ENCODE assay signal across 23 cellular contexts in the genomic region with DNA sequence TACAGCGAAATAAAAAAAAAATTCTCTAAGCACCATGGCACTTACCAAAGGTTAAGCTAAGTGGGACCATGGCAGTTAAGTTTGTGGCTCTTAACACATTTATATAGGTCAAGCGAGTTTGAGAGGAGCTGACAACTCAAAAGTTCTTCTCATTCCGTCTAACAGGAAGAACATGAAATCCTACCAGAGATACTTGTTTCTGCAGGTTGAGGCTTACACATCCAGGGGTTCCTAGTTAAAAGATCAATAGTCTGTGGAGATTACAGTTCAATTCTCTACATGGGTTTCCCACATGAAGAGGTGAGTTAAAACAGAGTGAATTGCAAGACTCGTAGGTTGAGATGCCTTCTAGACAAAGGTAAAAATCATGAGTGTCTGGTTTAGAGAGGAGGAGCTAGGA.
A peak's percentile ranks its signal among the peaks of the same experiment; 100 is the strongest.
DNase-seq lines count a peak whose midpoint lies in the region; ATAC-seq and TF ChIP-seq lines count a peak whose summit lies in the region.
"Had no signal": no experiment of that assay in that cellular context is flagged by ENCODE, and none has a peak within 500 bp of the region (broad histone marks: within the 10 kb centered on the region; RNA-seq: fewer than 3 reads in every experiment).

No MANE protein-coding gene starts in this region.

- H3K9me3 Mint-ChIP-seq in activated naive CD4-positive, alpha-beta T cell treated with anti-CD3 and anti-CD28 coated beads, Interleukin-2, amount 10 ng/mL, durations not matched to agents 7 days and 5 days = no peaks in the 10 kb centered on the region
- H3K9me3 Mint-ChIP-seq in stimulated activated naive CD8-positive, alpha-beta T cell treated with anti-CD3 and anti-CD28 coated beads, Interleukin-15, amount 100 ng/mL, for 72 hours = no peaks in the 10 kb centered on the region
- H3K9me3 Mint-ChIP-seq: CD4-positive, alpha-beta T cell had no signal

- no peaks in the 10 kb centered on the region for H3K27me3 Mint-ChIP-seq in activated naive CD4-positive, alpha-beta T cell treated with anti-CD3 and anti-CD28 coated beads, Interleukin-2, amount 10 ng/mL, durations not matched to agents 7 days and 5 days
- H3K27me3 Mint-ChIP-seq in stimulated activated naive CD8-positive, alpha-beta T cell treated with anti-CD3 and anti-CD28 coated beads, Interleukin-15, amount 100 ng/mL, for 72 hours = peaks cover 37% of the 10 kb centered on the region

- no peaks in the 10 kb centered on the region for H3K36me3 ChIP-seq in ACC112 (ENCODE audit: insufficient read depth, low read length)
- H3K36me3 ChIP-seq in PC-9 (ENCODE audit: low read depth) = no peaks in the 10 kb centered on the region
- no peaks in the 10 kb centered on the region for H3K36me3 ChIP-seq in esophagus (ENCODE audit: control insufficient read depth in 2 of 2, insufficient read depth in 2 of 2, low read length in 1 of 2)
- no peaks in the 10 kb centered on the region for H3K36me3 ChIP-seq in osteoblast (ENCODE audit: insufficient read depth, low read length)
- H3K36me3 ChIP-seq: BLaER1 treated with 17β-estradiol and CSF1 and Interleukin-3, amounts not matched to agents 10 nM and 100 nM; SJSA1 had no signal

- WGBS in esophagus, 2 donors = 65 to 78% methylated on average over 4 of the region's 4 CpGs

- H3K79me2 ChIP-seq in ACC112 (ENCODE audit: control insufficient read depth, insufficient read depth, low read length, unreplicated experiment) = no peaks in the 10 kb centered on the region
- no peaks in the 10 kb centered on the region for H3K79me2 ChIP-seq in PC-9 (ENCODE audit: low read depth)
- H3K79me2 ChIP-seq in osteoblast (ENCODE audit: insufficient read depth, low read length) = no peaks in the 10 kb centered on the region

- no peak for TF ChIP-seq CTCF in PC-9 (conservative IDR thresholded peaks at IDR 0.05)
- TF ChIP-seq CTCF in osteoblast (IDR thresholded peaks at IDR 0.05; ENCODE audit: extremely low read depth, low read depth, low read length) = no peak

- CTCF ChIA-PET in PC-9 (lab: Charles Lee) = interaction anchor here (0.8 kb wide), 1 partner anchor 83 kb away, joined by 3 read pairs; no protein-coding TSS in a partner anchor
- CTCF ChIA-PET in activated naive CD4-positive, alpha-beta T cell treated with anti-CD3 and anti-CD28 coated beads, Interleukin-2, amount 10 ng/mL, durations not matched to agents 7 days and 5 days (lab: Charles Lee) = no interaction called here

- intact Hi-C loops in PC-9 (cut with micrococcal nuclease; ENCODE audit: unreplicated experiment) = no loop called here

- H3K4me3 ChIP-seq in ACC112 (ENCODE audit: low read depth, low read length) (no peak overlapping the region), PC-9 (no peak overlapping the region), esophagus (ENCODE audit: low read depth in 1 of 2, low read length in 2 of 2) (no peak overlapping the region), osteoblast (ENCODE audit: insufficient read depth, low read length) (no peak overlapping the region)
- H3K4me3 ChIP-seq: BLaER1 treated with 17β-estradiol and CSF1 and Interleukin-3, amounts not matched to agents 10 nM and 100 nM; K562; SJSA1 had no signal

- H3K9me3 ChIP-seq in PC-9 (ENCODE audit: insufficient read depth, low read depth) = peaks cover 4% of the 10 kb centered on the region; the same call in 1 of the 2 replicates
- no peaks in the 10 kb centered on the region for H3K9me3 ChIP-seq in esophagus (ENCODE audit: control insufficient read depth in 2 of 2, insufficient read depth in 1 of 2, low read depth in 1 of 2, low read length in 1 of 2)
- no peaks in the 10 kb centered on the region for H3K9me3 ChIP-seq in osteoblast (ENCODE audit: low read depth, low read length)
- H3K9me3 ChIP-seq: BLaER1 treated with 17β-estradiol and CSF1 and Interleukin-3, amounts not matched to agents 10 nM and 100 nM; SJSA1 had no signal

- H3K9me2 ChIP-seq in PC-9 (ENCODE audit: insufficient read depth) = no peaks in the 10 kb centered on the region

- DNase-seq in PC-9 (no peak), osteoblast (ENCODE audit: insufficient read length, low spot score, missing footprints) (no peak), NCI-H1417 treated with DMSO at 0.1 percent for 48 hours (lab: John Stamatoyannopoulos, UW) (no peak)
- no peak for DNase-seq in activated naive CD4-positive, alpha-beta T cell treated with anti-CD3 and anti-CD28 coated beads, Interleukin-2, amount 10 ng/mL, durations not matched to agents 7 days and 5 days
- DNase-seq in stimulated activated naive CD8-positive, alpha-beta T cell treated with anti-CD3 and anti-CD28 coated beads, Interleukin-15, amount 100 ng/mL, for 72 hours = no peak
- DNase-seq: AML-193; CD4-positive, alpha-beta T cell; DMS53; Kasumi-1; NCI-H1105 treated with DMSO at 0.1 percent for 48 hours; NCI-H1694; NCI-H2029 treated with DMSO at 0.1 percent for 48 hours; NCI-H446 treated with DMSO at 0.1 percent for 48 hours; NCI-H526; NK-92 treated with Interleukin-12 subunit alpha and Interleukin-12 subunit beta, amount 100 ng/mL, for 24 hours; Right ventricle myocardium superior; RPMI8226 had no signal

- H3K4me1 ChIP-seq in ACC112 (ENCODE audit: control insufficient read depth, insufficient read depth, low read length, unreplicated experiment) (peaks cover 37% of the 10 kb centered on the region), PC-9 (replicated peaks; ENCODE audit: insufficient read depth) (peaks cover 19% of the 10 kb centered on the region), esophagus (ENCODE audit: control insufficient read depth in 2 of 2, insufficient read depth in 2 of 2, low read length in 1 of 2) (peaks cover 0 to 2% of the 10 kb centered on the region in 2 donors), osteoblast (ENCODE audit: insufficient read depth, low read length) (peaks cover 30% of the 10 kb centered on the region)
- H3K4me1 ChIP-seq: BLaER1 treated with 17β-estradiol and CSF1 and Interleukin-3, amounts not matched to agents 10 nM and 100 nM; SJSA1 had no signal

- peak overlapping the region; percentile 53 for H2AFZ ChIP-seq in ACC112 (ENCODE audit: low read length, unreplicated experiment)
- H2AFZ ChIP-seq in PC-9 = no peak overlapping the region
- H2AFZ ChIP-seq in osteoblast (ENCODE audit: low read length) = no peak overlapping the region

- no peak overlapping the region for H3K4me3 Mint-ChIP-seq in activated naive CD4-positive, alpha-beta T cell treated with anti-CD3 and anti-CD28 coated beads, Interleukin-2, amount 10 ng/mL, durations not matched to agents 7 days and 5 days
- H3K4me3 Mint-ChIP-seq in stimulated activated naive CD8-positive, alpha-beta T cell treated with anti-CD3 and anti-CD28 coated beads, Interleukin-15, amount 100 ng/mL, for 72 hours = no peak overlapping the region
- H3K4me3 Mint-ChIP-seq: CD4-positive, alpha-beta T cell had no signal

- H3K27me3 ChIP-seq in ACC112 (ENCODE audit: insufficient read depth, low read length) (no peaks in the 10 kb centered on the region), PC-9 (ENCODE audit: insufficient read depth, low read depth) (no peaks in the 10 kb centered on the region), esophagus (ENCODE audit: control insufficient read depth in 1 of 2, insufficient read depth in 2 of 2, low read length in 2 of 2) (no peaks in the 10 kb centered on the region), osteoblast (ENCODE audit: insufficient read depth, low read length) (no peaks in the 10 kb centered on the region)
- H3K27me3 ChIP-seq: BLaER1 treated with 17β-estradiol and CSF1 and Interleukin-3, amounts not matched to agents 10 nM and 100 nM; SJSA1 had no signal

- BruUV-seq in PC-9 (replicated peaks; lab: Mats Ljungman, UMichigan) = TSS peak; percentile 72

- ATAC-seq in HG03039 (IDR thresholded peaks at IDR 0.05; ENCODE audit: unreplicated experiment) = no peak
- no peak for ATAC-seq in stimulated activated naive CD8-positive, alpha-beta T cell treated with anti-CD3 and anti-CD28 coated beads, Interleukin-15, amount 100 ng/mL, for 72 hours
- ATAC-seq: K562 had no signal

- H3F3A ChIP-seq in PC-9 (ENCODE audit: insufficient read depth, low read depth) = peaks cover 15% of the 10 kb centered on the region

- no peak overlapping the region for H3K27ac Mint-ChIP-seq in activated naive CD4-positive, alpha-beta T cell treated with anti-CD3 and anti-CD28 coated beads, Interleukin-2, amount 10 ng/mL, durations not matched to agents 7 days and 5 days
- H3K27ac Mint-ChIP-seq in stimulated activated naive CD8-positive, alpha-beta T cell treated with anti-CD3 and anti-CD28 coated beads, Interleukin-15, amount 100 ng/mL, for 72 hours = no peak overlapping the region
- H3K27ac Mint-ChIP-seq: CD4-positive, alpha-beta T cell had no signal

- H4K20me1 ChIP-seq in PC-9 (ENCODE audit: insufficient read depth) (no peaks in the 10 kb centered on the region), osteoblast (ENCODE audit: insufficient read depth, low read length) (no peaks in the 10 kb centered on the region)
- H4K20me1 ChIP-seq: BLaER1 treated with 17β-estradiol and CSF1 and Interleukin-3, amounts not matched to agents 10 nM and 100 nM had no signal

- H3K4me1 Mint-ChIP-seq in activated naive CD4-positive, alpha-beta T cell treated with anti-CD3 and anti-CD28 coated beads, Interleukin-2, amount 10 ng/mL, durations not matched to agents 7 days and 5 days = no peaks in the 10 kb centered on the region
- H3K4me1 Mint-ChIP-seq in stimulated activated naive CD8-positive, alpha-beta T cell treated with anti-CD3 and anti-CD28 coated beads, Interleukin-15, amount 100 ng/mL, for 72 hours = no peaks in the 10 kb centered on the region

- H3K4me2 ChIP-seq in PC-9 = peak overlapping the region; percentile 29
- no peak overlapping the region for H3K4me2 ChIP-seq in osteoblast (ENCODE audit: insufficient read depth, low read length)
- H3K4me2 ChIP-seq: BLaER1 treated with 17β-estradiol and CSF1 and Interleukin-3, amounts not matched to agents 10 nM and 100 nM had no signal

- POLR2A ChIA-PET in PC-9 (lab: Charles Lee; ENCODE audit: unreplicated experiment) = no interaction called here

- no peaks in the 10 kb centered on the region for H3K36me3 Mint-ChIP-seq in activated naive CD4-positive, alpha-beta T cell treated with anti-CD3 and anti-CD28 coated beads, Interleukin-2, amount 10 ng/mL, durations not matched to agents 7 days and 5 days

- H3K27ac ChIP-seq in ACC112 (ENCODE audit: low read depth, low read length) (peak overlapping the region; percentile 95), PC-9 (peak overlapping the region; percentile 93), esophagus (ENCODE audit: low read depth in 2 of 2, low read length in 1 of 2) (peak overlapping the region; percentile 37 to 39), osteoblast (ENCODE audit: low read depth, low read length) (peak overlapping the region; percentile 63)
- H3K27ac ChIP-seq: BLaER1 treated with 17β-estradiol and CSF1 and Interleukin-3, amounts not matched to agents 10 nM and 100 nM; SJSA1 had no signal

Comparison
In these comparisons a context has a peak if more than half of its experiments do, and no peak if none do; other contexts are left out.
1. H3K27ac ChIP-seq: peak in every context shown above with its lines; median percentile 95 in ACC112; 93 in PC-9; 63 in osteoblast; 38 in esophagus.